In genomic region chr16:89368604-89369249, GRCh38 we compare ENCODE assay signal across 15 cellular contexts.
DNase-seq lines count a peak whose midpoint lies in the region; ATAC-seq, FAIRE-seq and TF ChIP-seq lines count a peak whose summit lies in the region.
"Had no signal": no experiment of that assay in that cellular context is flagged by ENCODE, and none has a peak within 500 bp of the region (broad histone marks: within the 10 kb centered on the region; RNA-seq: fewer than 3 reads in every experiment).

No MANE protein-coding gene starts in this region.

- no peak for FAIRE-seq in urothelium cell line (lab: Jason Lieb, UNC)
- FAIRE-seq: GM12892 had no signal

- no peak for ATAC-seq in CD4-positive, CD25-positive, alpha-beta regulatory T cell (ENCODE audit: low read depth in 2 of 2)
- no peak for ATAC-seq in effector memory CD8-positive, alpha-beta T cell (replicated peaks)
- ATAC-seq in HG02938 (IDR thresholded peaks at IDR 0.05; ENCODE audit: unreplicated experiment) (no peak), HG03442 (IDR thresholded peaks at IDR 0.05; ENCODE audit: unreplicated experiment) (no peak)

- H3K9me3 ChIP-seq in CD4-positive, CD25-positive, alpha-beta regulatory T cell (ENCODE audit: control insufficient read depth in 2 of 2, low read length in 2 of 2): no peaks in the 10 kb centered on the region
- H3K9me3 ChIP-seq: BE2C, SJSA1, thoracic aorta had no signal

- peak overlapping the region in 3 of 4 donors; percentile 22 to 71 (median 57) for H3K4me3 Mint-ChIP-seq in CD4-positive, CD25-positive, alpha-beta regulatory T cell
- H3K4me3 Mint-ChIP-seq in effector memory CD8-positive, alpha-beta T cell: peak overlapping the region in 1 of 2 donors; percentile 51
- H3K4me3 Mint-ChIP-seq in osteocyte (ENCODE audit: unreplicated experiment): peak overlapping the region; percentile 38
- H3K4me3 Mint-ChIP-seq: dendritic cell treated with granulocyte-macrophage colony-stimulating factor and Interleukin-4, amounts not matched to agents 40 ng/mL and 50 ng/mL, for 4 days had no signal

- peak overlapping the region; percentile 30 for H3K27ac ChIP-seq in CD4-positive, CD25-positive, alpha-beta regulatory T cell (ENCODE audit: insufficient read depth, low read length, poor library complexity, severe bottlenecking)
- H3K27ac ChIP-seq: SJSA1, thoracic aorta had no signal

- peaks cover 20 to 97% (median 58%) of the 10 kb centered on the region in 4 donors for H3K4me1 Mint-ChIP-seq in CD4-positive, CD25-positive, alpha-beta regulatory T cell
- H3K4me1 Mint-ChIP-seq in effector memory CD8-positive, alpha-beta T cell (ENCODE audit: low read depth in 2 of 2): peaks cover 72 to 74% of the 10 kb centered on the region in 2 donors
- peaks cover 83% of the 10 kb centered on the region for H3K4me1 Mint-ChIP-seq in osteocyte (ENCODE audit: unreplicated experiment)

- peak overlapping the region in 2 of 3 donors; percentile 66 to 67 for H3K27ac Mint-ChIP-seq in CD4-positive, CD25-positive, alpha-beta regulatory T cell
- H3K27ac Mint-ChIP-seq in effector memory CD8-positive, alpha-beta T cell: peak overlapping the region; percentile 68 to 87
- H3K27ac Mint-ChIP-seq in osteocyte (ENCODE audit: unreplicated experiment): peak overlapping the region; percentile 87

- H3K9me3 Mint-ChIP-seq in CD4-positive, CD25-positive, alpha-beta regulatory T cell: no peaks in the 10 kb centered on the region
- H3K9me3 Mint-ChIP-seq in effector memory CD8-positive, alpha-beta T cell: no peaks in the 10 kb centered on the region
- H3K9me3 Mint-ChIP-seq in osteocyte (ENCODE audit: unreplicated experiment): no peaks in the 10 kb centered on the region
- H3K9me3 Mint-ChIP-seq: dendritic cell treated with granulocyte-macrophage colony-stimulating factor and Interleukin-4, amounts not matched to agents 40 ng/mL and 50 ng/mL, for 4 days had no signal

- no peak for TF ChIP-seq CTCF in osteocyte (IDR thresholded peaks at IDR 0.05)

- no peaks in the 10 kb centered on the region for H3K27me3 Mint-ChIP-seq in CD4-positive, CD25-positive, alpha-beta regulatory T cell
- no peaks in the 10 kb centered on the region for H3K27me3 Mint-ChIP-seq in effector memory CD8-positive, alpha-beta T cell
- no peaks in the 10 kb centered on the region for H3K27me3 Mint-ChIP-seq in osteocyte (ENCODE audit: unreplicated experiment)
- H3K27me3 Mint-ChIP-seq: dendritic cell treated with granulocyte-macrophage colony-stimulating factor and Interleukin-4, amounts not matched to agents 40 ng/mL and 50 ng/mL, for 4 days had no signal

- H3K27me3 ChIP-seq in CD4-positive, CD25-positive, alpha-beta regulatory T cell (ENCODE audit: control insufficient read depth, insufficient read depth, low read length): no peaks in the 10 kb centered on the region
- H3K27me3 ChIP-seq: BE2C, SJSA1 had no signal

- peaks cover 16% of the 10 kb centered on the region for H3K36me3 Mint-ChIP-seq in CD4-positive, CD25-positive, alpha-beta regulatory T cell
- H3K36me3 Mint-ChIP-seq in effector memory CD8-positive, alpha-beta T cell (ENCODE audit: insufficient read depth): peaks cover 29% of the 10 kb centered on the region
- peaks cover 3% of the 10 kb centered on the region for H3K36me3 Mint-ChIP-seq in osteocyte (ENCODE audit: unreplicated experiment)

- H3K36me3 ChIP-seq in CD4-positive, CD25-positive, alpha-beta regulatory T cell (ENCODE audit: control insufficient read depth, insufficient read depth, low read length): peaks cover 28% of the 10 kb centered on the region
- H3K36me3 ChIP-seq: thoracic aorta had no signal

- no peak for DNase-seq in CD4-positive, CD25-positive, alpha-beta regulatory T cell
- DNase-seq in M059J (ENCODE audit: low read depth): peak; percentile 36
- no peak for DNase-seq in effector memory CD8-positive, alpha-beta T cell
- DNase-seq in osteocyte (ENCODE audit: extremely low spot score, unreplicated experiment): no peak
- no peak for DNase-seq in DMS53 treated with DMSO at 0.1 percent for 48 hours (lab: John Stamatoyannopoulos, UW; ENCODE audit: unreplicated experiment)
- DNase-seq in urothelium cell line (ENCODE audit: low spot score): no peak
- DNase-seq: activated CD8-positive, alpha-beta memory T cell treated with anti-CD3 and anti-CD28 coated beads, Interleukin-2, amount 50 U/mL, for 4 hours; BE2C; MM.1S had no signal

- H3K4me1 ChIP-seq in CD4-positive, CD25-positive, alpha-beta regulatory T cell (ENCODE audit: control insufficient read depth, insufficient read depth, low read length, poor library complexity, severe bottlenecking): peaks cover 62% of the 10 kb centered on the region

- H3K4me3 ChIP-seq in CD4-positive, CD25-positive, alpha-beta regulatory T cell (ENCODE audit: low read depth, low read length): no peak overlapping the region
- H3K4me3 ChIP-seq: SJSA1, thoracic aorta had no signal
